In the genomic region with DNA sequence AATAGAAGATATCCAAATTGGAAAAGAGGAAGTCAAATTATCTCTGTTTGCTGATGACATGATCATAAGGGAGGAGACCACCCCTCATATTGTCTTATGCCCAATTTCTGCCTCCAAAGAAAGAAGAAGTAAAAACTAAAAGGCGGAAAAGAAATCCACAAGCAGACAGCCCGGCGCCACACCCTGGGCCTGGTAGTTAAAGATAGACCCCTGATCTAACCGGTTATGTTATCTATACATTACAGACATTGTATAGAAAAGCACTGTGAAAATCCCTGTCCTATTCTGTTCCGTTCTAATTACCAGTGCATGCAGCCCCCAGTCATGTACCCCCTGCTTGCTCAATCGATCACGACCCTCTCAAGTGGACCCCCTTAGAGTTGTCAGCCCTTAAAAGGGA, we compare ENCODE assay signal across 3 cellular contexts. TPM values are rescaled to one million over a fixed set of nuclear protein-coding genes. Genes with fewer than 3 reads are reported as not detected.
"Had no signal": no experiment of that assay in that cellular context is flagged by ENCODE, and none has a peak within 500 bp of the region (broad histone marks: within the 10 kb centered on the region; RNA-seq: fewer than 3 reads in every experiment).

No MANE protein-coding gene starts in this region.

RNA-seq across cellular contexts. Expression of a gene that starts 22.8 kb away (rescaled TPM):
- total RNA-seq: ascending aorta, chondrocyte had no signal
- polyA plus RNA-seq: cardiac muscle cell had no signal
